ENCODE assay signal across 8 cellular contexts in the genomic region with DNA sequence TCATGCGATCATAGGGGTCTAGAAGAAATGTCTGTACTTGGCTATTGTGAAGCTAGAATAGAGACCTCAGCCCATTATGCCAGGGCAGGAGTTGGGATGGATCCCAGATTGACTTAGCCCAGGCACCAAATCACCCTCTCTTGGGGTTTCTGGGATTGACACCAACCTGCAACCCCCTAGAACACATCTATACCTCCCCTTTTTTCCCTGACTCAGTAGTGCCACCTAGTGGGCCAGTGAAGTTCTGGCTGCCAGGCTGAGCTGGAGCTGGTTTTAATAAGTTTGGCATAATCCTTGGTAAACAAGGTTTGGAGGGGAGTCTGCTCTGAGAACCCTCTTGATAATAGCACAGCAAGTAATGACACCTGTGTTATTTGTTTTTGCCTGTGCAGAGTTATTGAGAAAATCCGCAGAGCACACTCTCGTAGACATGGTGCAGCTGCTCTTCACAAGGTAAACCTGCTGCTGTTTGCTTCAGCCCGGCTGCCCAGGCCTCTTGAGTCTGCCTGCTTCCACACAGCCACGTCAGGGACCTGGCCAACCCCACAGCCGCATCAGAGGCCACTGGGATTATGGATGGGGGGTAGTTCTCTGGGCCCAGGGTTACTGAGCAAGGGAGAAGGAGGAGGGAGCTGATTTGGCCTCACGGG. TPM values are rescaled to one million over a fixed set of nuclear protein-coding genes. Genes with fewer than 3 reads are reported as not detected.
DNase-seq lines count a peak whose midpoint lies in the region; ATAC-seq and TF ChIP-seq lines count a peak whose summit lies in the region.

No MANE protein-coding gene starts in this region.

- ATAC-seq in gastroesophageal sphincter: peak; percentile 61
- peak; percentile 51 to 74 for ATAC-seq in upper lobe of left lung (ENCODE audit: low FRiP score in 2 of 2)
- ATAC-seq in HG02759 (IDR thresholded peaks at IDR 0.05; ENCODE audit: unreplicated experiment): no peak

- H3K4me3 ChIP-seq in gastroesophageal sphincter (no peak overlapping the region), upper lobe of left lung (no peak overlapping the region)

- H3K9me3 ChIP-seq in gastroesophageal sphincter: no peaks in the 10 kb centered on the region
- no peaks in the 10 kb centered on the region for H3K9me3 ChIP-seq in upper lobe of left lung

- DNase-seq in DMS114 treated with DMSO at 0.1 percent for 48 hours (lab: John Stamatoyannopoulos, UW; ENCODE audit: unreplicated experiment) (peak; percentile 41), Kasumi-1 (lab: John Stamatoyannopoulos, UW) (peak; percentile 72 to 91), SHP77 (lab: John Stamatoyannopoulos, UW) (peak; percentile 78 to 84), pons (ENCODE audit: low spot score) (peak; percentile 49), upper lobe of left lung (peak; percentile 31 to 38)
- peak; percentile 51 for DNase-seq in activated effector memory CD4-positive, alpha-beta T cell treated with Interleukin-2 at 50 U/mL for 16 hours

- H3K27ac ChIP-seq in gastroesophageal sphincter (no peak overlapping the region), upper lobe of left lung (no peak overlapping the region)

- peaks cover 3 to 82% of the 10 kb centered on the region in 2 donors for H3K36me3 ChIP-seq in gastroesophageal sphincter
- peaks cover 11 to 84% (median 47%) of the 10 kb centered on the region in 4 donors for H3K36me3 ChIP-seq in upper lobe of left lung

- peak; percentile 68 to 89 (median 82) for TF ChIP-seq CTCF in gastroesophageal sphincter (IDR thresholded peaks at IDR 0.05)
- TF ChIP-seq CTCF in upper lobe of left lung (IDR thresholded peaks at IDR 0.05): peak; percentile 71 to 82 (median 79)

- no peaks in the 10 kb centered on the region for H3K27me3 ChIP-seq in gastroesophageal sphincter
- H3K27me3 ChIP-seq in upper lobe of left lung: no peaks in the 10 kb centered on the region

- TF ChIP-seq POLR2A in gastroesophageal sphincter (IDR thresholded peaks at IDR 0.05): no peak
- no peak for TF ChIP-seq POLR2A in upper lobe of left lung (IDR thresholded peaks at IDR 0.05)

- H3K4me1 ChIP-seq in gastroesophageal sphincter (peaks cover 0 to 6% (median 0%) of the 10 kb centered on the region in 3 donors), upper lobe of left lung (no peaks in the 10 kb centered on the region)

- TF ChIP-seq EP300 in gastroesophageal sphincter (IDR thresholded peaks at IDR 0.05) (no peak), upper lobe of left lung (IDR thresholded peaks at IDR 0.05) (no peak)

- 0 to 69% methylated on average over 1 to 3 of the region's 7 CpGs for WGBS in gastroesophageal sphincter (ENCODE audit: low coverage in 1 of 2), 2 donors
- 54 to 93% methylated on average over 3 to 7 of the region's 7 CpGs for WGBS in upper lobe of left lung, 2 donors

RNA-seq across cellular contexts. Expression of a gene that starts 43.3 kb away (rescaled TPM):
- total RNA-seq in gastroesophageal sphincter (10 to 100 TPM; 20.5 to 31.6 (median 24.8) TPM), upper lobe of left lung (10 to 100 TPM; 31.2 to 67.6 (median 41.2) TPM)
